In the genomic region with DNA sequence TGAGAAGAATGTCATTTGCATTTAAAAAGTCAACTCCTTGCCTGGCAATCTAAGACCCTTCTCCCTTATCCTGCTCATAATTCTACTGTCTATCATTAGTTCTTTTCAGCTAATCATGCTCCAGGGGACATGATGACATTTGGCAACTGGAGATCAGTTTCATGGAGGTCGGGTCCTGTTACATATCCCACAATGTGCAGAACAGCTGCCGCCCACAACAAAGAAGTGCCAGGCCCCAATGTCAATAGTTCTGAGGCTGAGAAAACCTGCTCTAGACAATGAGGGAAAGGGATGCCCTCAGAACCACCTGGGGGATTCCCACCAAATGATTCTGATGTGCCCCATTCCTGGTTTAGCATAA, we compare ENCODE assay signal across 15 cellular contexts. TPM values are rescaled to one million over a fixed set of nuclear protein-coding genes. Genes with fewer than 3 reads are reported as not detected.
DNase-seq lines count a peak whose midpoint lies in the region; ATAC-seq, FAIRE-seq and TF ChIP-seq lines count a peak whose summit lies in the region.
"Had no signal": no experiment of that assay in that cellular context is flagged by ENCODE, and none has a peak within 500 bp of the region (broad histone marks: within the 10 kb centered on the region; RNA-seq: fewer than 3 reads in every experiment).

No MANE protein-coding gene starts in this region.

- CTCF ChIA-PET in A549 (lab: Yijun Ruan, JAX), result interaction anchor here (3.3 kb wide), 1 partner anchor 237 kb away, joined by 10 read pairs; no protein-coding TSS in a partner anchor
- CTCF ChIA-PET in endothelial cell of umbilical vein (lab: Charles Lee), result interaction anchor here (2.4 kb wide), 1 partner anchor 18 kb away, joined by 11 read pairs; no protein-coding TSS in a partner anchor

- no peak for TF ChIP-seq CTCF in A549 (IDR thresholded peaks at IDR 0.05)
- no peak for TF ChIP-seq CTCF in RWPE2 (IDR thresholded peaks at IDR 0.05; ENCODE audit: poor library complexity, severe bottlenecking)
- TF ChIP-seq CTCF in endothelial cell of umbilical vein (IDR thresholded peaks at IDR 0.05; ENCODE audit: extremely low read depth in 1 of 2, insufficient read depth in 1 of 2, low read depth in 1 of 2, low read length in 2 of 2), result no peak
- TF ChIP-seq CTCF in transverse colon (IDR thresholded peaks at IDR 0.05), result no peak
- no peak for TF ChIP-seq CTCF in hepatocyte (IDR thresholded peaks at IDR 0.05; ENCODE audit: poor library complexity)

- H3K36me3 ChIP-seq in RWPE2 (ENCODE audit: low read depth) (no peaks in the 10 kb centered on the region), endothelial cell of umbilical vein (ENCODE audit: control insufficient read depth in 2 of 2, extremely low read depth in 1 of 2, insufficient read depth in 2 of 2, low read length in 2 of 2) (no peaks in the 10 kb centered on the region), transverse colon (no peaks in the 10 kb centered on the region), hepatocyte (replicated peaks; ENCODE audit: insufficient read depth, low read depth) (no peaks in the 10 kb centered on the region)

- TF ChIP-seq RAD21 in A549 (conservative IDR thresholded peaks at IDR 0.05 in 1 of 2, IDR thresholded peaks at IDR 0.05 in 1 of 2), result no peak

- in situ Hi-C loops in transverse colon (cut with MboI; ENCODE audit: low pct_ligation_motif_present in 1 of 4, low pct_unique_long_range_greater_than_20kb in 1 of 4, low sequenced_read_pairs in 3 of 4), result loop anchor here in 3 of 4 donors (10.0 kb wide), 4 partner anchors 87 to 187 kb away; a partner anchor contains a TSS

- ATAC-seq in A549, result 0 out of 6 replicates have a peak, but pooled peaks of 1 of the 2 experiments have one; percentile 20
- no peak for ATAC-seq in RWPE2 (ENCODE audit: low read depth)
- ATAC-seq in GM19452 (IDR thresholded peaks at IDR 0.05; ENCODE audit: unreplicated experiment), result no peak
- ATAC-seq in HG02973 (IDR thresholded peaks at IDR 0.05; ENCODE audit: unreplicated experiment), result no peak
- ATAC-seq: left ventricle myocardium superior had no signal

- H3K27ac ChIP-seq in A549 (peak overlapping the region; percentile 52 to 54; a peak in 5 of 6 replicates), RWPE2 (ENCODE audit: poor library complexity, severe bottlenecking) (peak overlapping the region; percentile 48), endothelial cell of umbilical vein (ENCODE audit: insufficient read depth, low read depth, low read length) (peak overlapping the region; percentile 35), transverse colon (no peak overlapping the region), hepatocyte (no peak overlapping the region)

- H3K27me3 ChIP-seq in RWPE2 (ENCODE audit: insufficient read depth, poor library complexity, severe bottlenecking), result no peaks in the 10 kb centered on the region
- no peaks in the 10 kb centered on the region for H3K27me3 ChIP-seq in endothelial cell of umbilical vein (ENCODE audit: control insufficient read depth in 2 of 2, insufficient read depth in 2 of 2, low read length in 2 of 2)
- no peaks in the 10 kb centered on the region for H3K27me3 ChIP-seq in transverse colon
- no peaks in the 10 kb centered on the region for H3K27me3 ChIP-seq in hepatocyte

- H3K9me3 ChIP-seq in A549 (no peaks in the 10 kb centered on the region), RWPE2 (ENCODE audit: severe bottlenecking) (no peaks in the 10 kb centered on the region), endothelial cell of umbilical vein (replicated peaks; ENCODE audit: control insufficient read depth, insufficient read depth, low read length) (no peaks in the 10 kb centered on the region), transverse colon (no peaks in the 10 kb centered on the region), hepatocyte (ENCODE audit: low read depth) (no peaks in the 10 kb centered on the region)

- H3K9me2 ChIP-seq in hepatocyte (replicated peaks; ENCODE audit: insufficient read depth), result no peaks in the 10 kb centered on the region

- FAIRE-seq in A549 (lab: Jason Lieb, UNC) (no peak), endothelial cell of umbilical vein (lab: Jason Lieb, UNC) (no peak)

- POLR2A ChIA-PET in A549 (lab: Yijun Ruan, JAX), result no interaction called here
- POLR2A ChIA-PET in endothelial cell of umbilical vein (lab: Charles Lee), result no interaction called here

- H3K79me2 ChIP-seq in endothelial cell of umbilical vein (ENCODE audit: control insufficient read depth, insufficient read depth, low read length), result no peaks in the 10 kb centered on the region
- no peaks in the 10 kb centered on the region for H3K79me2 ChIP-seq in hepatocyte

- no peaks in the 10 kb centered on the region for H4K20me1 ChIP-seq in endothelial cell of umbilical vein (replicated peaks; ENCODE audit: control insufficient read depth, extremely low read depth, insufficient read depth, low read length)
- H4K20me1 ChIP-seq in hepatocyte (ENCODE audit: insufficient read depth, poor library complexity, severe bottlenecking), result no peaks in the 10 kb centered on the region

- DNase-seq in A549 (ENCODE audit: low read depth in 1 of 2, low spot score in 1 of 2), result no peak
- DNase-seq in COLO668 (lab: John Stamatoyannopoulos, UW; ENCODE audit: unreplicated experiment), result peak; percentile 84
- DNase-seq in RWPE2 (ENCODE audit: low spot score), result no peak
- DNase-seq in endothelial cell of umbilical vein (ENCODE audit: low read depth, low spot score), result no peak
- no peak for DNase-seq in transverse colon
- DNase-seq in hepatocyte (ENCODE audit: low spot score), result no peak
- DNase-seq: left ventricle myocardium superior, naive B cell, NCI-H2029 treated with DMSO at 0.1 percent for 48 hours, retina had no signal

- dilution Hi-C loops in endothelial cell of umbilical vein (cut with MboI; ENCODE audit: extremely low pct_ligation_motif_present, low sequenced_read_pairs), result no loop called here

- H3K4me3 ChIP-seq in A549, result no peak overlapping the region
- H3K4me3 ChIP-seq in RWPE2 (ENCODE audit: severe bottlenecking), result no peak overlapping the region
- H3K4me3 ChIP-seq in endothelial cell of umbilical vein (replicated peaks in 1 of 3; ENCODE audit: insufficient read depth in 1 of 3, low read depth in 1 of 3, low read length in 3 of 3), result no peak overlapping the region
- H3K4me3 ChIP-seq in transverse colon, result no peak overlapping the region
- no peak overlapping the region for H3K4me3 ChIP-seq in hepatocyte

- H3K4me2 ChIP-seq in A549 (peak overlapping the region; percentile 4; the same call in 1 of the 3 replicates), endothelial cell of umbilical vein (ENCODE audit: insufficient read depth, low read length) (no peak overlapping the region), hepatocyte (no peak overlapping the region)

- no peaks in the 10 kb centered on the region for H3K9me1 ChIP-seq in endothelial cell of umbilical vein (replicated peaks; ENCODE audit: control insufficient read depth, extremely low read depth, insufficient read depth, low read length)

- H3K4me1 ChIP-seq in A549 (peaks cover 3% of the 10 kb centered on the region; the same call in 1 of the 3 replicates), RWPE2 (ENCODE audit: insufficient read depth, poor library complexity, severe bottlenecking) (peaks cover 13% of the 10 kb centered on the region), endothelial cell of umbilical vein (ENCODE audit: control insufficient read depth, extremely low read depth, insufficient read depth, low read length) (peaks cover 15% of the 10 kb centered on the region), transverse colon (peaks cover 0 to 4% (median 0%) of the 10 kb centered on the region in 4 donors), hepatocyte (ENCODE audit: insufficient read depth) (no peaks in the 10 kb centered on the region)

- WGBS in A549 (ENCODE audit: missing lambda C conversion rate), result 68% methylated on average over 2 of the region's 2 CpGs
- 79 to 88% methylated on average over 2 of the region's 2 CpGs for WGBS in transverse colon (ENCODE audit: low coverage in 1 of 2), 2 donors
- WGBS in hepatocyte (ENCODE audit: low lambda C conversion rate, missing lambda C conversion rate), result 91% methylated on average over 2 of the region's 2 CpGs

- no peak overlapping the region for H3K9ac ChIP-seq in endothelial cell of umbilical vein (replicated peaks; ENCODE audit: extremely low read depth, insufficient read depth, low read length)

- intact Hi-C loops in endothelial cell of umbilical vein (cut with micrococcal nuclease), result loop anchor here (5.0 kb wide), 2 partner anchors 44 to 79 kb away; no protein-coding TSS in a partner anchor
- intact Hi-C loops in transverse colon (cut with DNase I; ENCODE audit: low total_unique reads), result no loop called here

- TF ChIP-seq EP300 in A549 (IDR thresholded peaks at IDR 0.05) (no peak), transverse colon (IDR thresholded peaks at IDR 0.05; ENCODE audit: low read depth) (no peak)

- H2AFZ ChIP-seq in endothelial cell of umbilical vein (ENCODE audit: low read depth, low read length) (peak overlapping the region; percentile 2), hepatocyte (no peak overlapping the region)

- TSS peak; percentile 52 for BruUV-seq in endothelial cell of umbilical vein (replicated peaks; lab: Mats Ljungman, UMichigan)

- TF ChIP-seq POLR2A in A549 (IDR thresholded peaks at IDR 0.05; ENCODE audit: low read length) (no peak), endothelial cell of umbilical vein (IDR thresholded peaks at IDR 0.05; ENCODE audit: low read depth, low read length) (no peak), transverse colon (IDR thresholded peaks at IDR 0.05) (no peak)

TF ChIP-seq in A549, 52 proteins besides CTCF, POLR2A, EP300 and RAD21 (continues in another document):
- TF ChIP-seq FOSL2 (IDR thresholded peaks at IDR 0.05) (no peak), FOSL2 (CRISPR knock-in tag; IDR thresholded peaks at IDR 0.05) (no peak)

RNA-seq across cellular contexts. Expression of a gene that starts 53.4 kb away (rescaled TPM):
- polyA plus RNA-seq in A549 (2011; rRNA removed) (0.77 and 0.84 TPM in 2 replicates), A549 (2017; fragmentation: RNase III; extraction: RNeasy Plus Mini Kit Qiagen cat#74134 plus additional on column Dnase treatment) (0.03 to 0.04 TPM (median 0.03 TPM) in 3 replicates), endothelial cell of umbilical vein (27.9 and 32.2 TPM in 2 replicates), hepatocyte (5.2 and 6.0 TPM in 2 replicates)
- 0.03 and 0.04 TPM in 2 replicates for polyA plus RNA-seq in A549 (2012; cell fraction: cytosol; rRNA removed)
- polyA plus RNA-seq in A549 (2012; cell fraction: nucleus; rRNA removed), result 0.18 and 0.21 TPM in 2 replicates
- 0.70 and 0.92 TPM in 2 replicates for polyA minus RNA-seq in A549 (2011; rRNA and poly(A)+ RNA removed)
- total RNA-seq in endothelial cell of umbilical vein (44.0 and 55.1 TPM in 2 replicates), transverse colon (10 to 100 TPM in 2 of 4 donors, 1 to 10 TPM in 1, under 1 TPM in 1; 0.40 to 57.2 (median 11.7) TPM), hepatocyte (13.1 and 15.6 TPM in 2 replicates)
- 40.5 and 47.5 TPM in 2 replicates for polyA plus RNA-seq in endothelial cell of umbilical vein (2011; cell fraction: cytosol; rRNA removed)
- 145 and 226 TPM in 2 replicates for polyA plus RNA-seq in endothelial cell of umbilical vein (2011; cell fraction: nucleus; rRNA removed)
- polyA plus RNA-seq in endothelial cell of umbilical vein (2012), result 465 and 806 TPM in 2 replicates
- polyA minus RNA-seq in endothelial cell of umbilical vein, result 62.5 and 92.4 TPM in 2 replicates
- polyA minus RNA-seq in endothelial cell of umbilical vein (2011; cell fraction: cytosol; rRNA and poly(A)+ RNA removed), result 0.31 TPM
- 98.2 and 183 TPM in 2 replicates for polyA minus RNA-seq in endothelial cell of umbilical vein (2011; cell fraction: nucleus; rRNA and poly(A)+ RNA removed)
- total RNA-seq: G401, M059J, SK-MEL-5 had no signal

Comparison
In these comparisons a context has a peak if more than half of its experiments do, and no peak if none do; other contexts are left out.
1. H3K27ac ChIP-seq: peak in A549 (2 of 2), RWPE2 (single experiment) and endothelial cell of umbilical vein (single experiment); none in transverse colon (0 of 4) and hepatocyte (single experiment).